27 cellular contexts compared by ENCODE assay signal in the genomic region with DNA sequence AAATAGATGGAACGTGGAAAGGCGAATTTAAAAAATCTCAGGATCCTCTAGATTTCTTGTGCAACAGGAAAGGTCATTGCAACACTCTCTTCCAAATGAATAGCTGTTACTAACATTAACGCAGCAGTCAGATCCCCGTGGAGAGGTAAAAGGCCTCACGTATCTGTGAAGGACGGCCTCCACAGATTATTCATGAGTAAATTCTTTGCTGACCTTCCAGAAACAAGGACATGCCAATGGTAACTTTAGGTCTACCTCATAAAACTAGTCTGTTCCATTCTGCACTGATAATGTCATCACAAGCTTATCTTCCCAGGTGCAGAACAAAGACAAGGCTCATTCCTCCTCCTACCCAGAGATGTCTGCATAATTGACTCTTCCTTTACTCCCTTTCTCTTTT. TPM values are rescaled to one million over a fixed set of nuclear protein-coding genes. Genes with fewer than 3 reads are reported as not detected.
DNase-seq lines count a peak whose midpoint lies in the region; ATAC-seq and TF ChIP-seq lines count a peak whose summit lies in the region.
"Had no signal": no experiment of that assay in that cellular context is flagged by ENCODE, and none has a peak within 500 bp of the region (broad histone marks: within the 10 kb centered on the region; RNA-seq: fewer than 3 reads in every experiment).

No MANE protein-coding gene starts in this region.

- no peak overlapping the region for H2AK5ac ChIP-seq in mesendoderm (ENCODE audit: low read length)

- H3K27ac ChIP-seq in A673 (ENCODE audit: low read depth, low read length, poor library complexity, severe bottlenecking) (no peak overlapping the region), mesendoderm (ENCODE audit: low read depth, low read length) (no peak overlapping the region)
- H3K27ac ChIP-seq: ascending aorta, BLaER1, esophagus squamous epithelium, gastroesophageal sphincter, parathyroid adenoma, spleen, tibial artery had no signal

- H4K8ac ChIP-seq in mesendoderm (ENCODE audit: low read depth, low read length), result no peak overlapping the region

- no TSS peak for BruUV-seq in A673 (replicated peaks; lab: Mats Ljungman, UMichigan)

- H3K18ac ChIP-seq in mesendoderm (ENCODE audit: low read length), result no peak overlapping the region

- POLR2A ChIA-PET in A673 (lab: Charles Lee; ENCODE audit: low non-redundant PET), result no interaction called here

- no peak overlapping the region for H3K23ac ChIP-seq in mesendoderm (ENCODE audit: low read length)

- DNase-seq in A673 (ENCODE audit: low spot score), result peak; percentile 33
- peak; percentile 37 for DNase-seq in NB4 (ENCODE audit: low read depth)
- DNase-seq in choroid plexus epithelial cell (ENCODE audit: low read depth), result peak; percentile 55
- DNase-seq in mesendoderm, result peak; percentile 58
- no peak for DNase-seq in DMS 273 (lab: John Stamatoyannopoulos, UW; ENCODE audit: unreplicated experiment)
- DNase-seq in NCI-H748 (lab: John Stamatoyannopoulos, UW; ENCODE audit: unreplicated experiment), result no peak
- no peak for DNase-seq in DMS79 treated with DMSO at 0.1 percent for 48 hours (lab: John Stamatoyannopoulos, UW)
- DNase-seq: ACHN; activated CD8-positive, alpha-beta T cell treated with anti-CD3 and anti-CD28 coated beads, Interleukin-2, amount 10 ng/mL, durations not matched to agents 7 days and 5 days; caudate nucleus; COR-L47; esophagus squamous epithelium; GDM1; Kasumi-1; NCI-H1048; NCI-H187 treated with DMSO at 0.1 percent for 48 hours; NCI-H82; nephron progenitor cell; RPMI8226; spleen; T-helper 1 cell; tibial artery had no signal

- intact Hi-C loops in A673 (cut with micrococcal nuclease; ENCODE audit: unreplicated experiment), result no loop called here

- ATAC-seq in GM21717 (IDR thresholded peaks at IDR 0.05; ENCODE audit: unreplicated experiment), result no peak
- ATAC-seq: activated CD8-positive, alpha-beta T cell treated with anti-CD3 and anti-CD28 coated beads, Interleukin-2, amount 10 ng/mL, durations not matched to agents 7 days and 5 days; gastroesophageal sphincter had no signal

- H3K79me1 ChIP-seq in mesendoderm (ENCODE audit: low read length), result no peaks in the 10 kb centered on the region

- H3K4ac ChIP-seq in mesendoderm (ENCODE audit: low read depth, low read length), result no peak overlapping the region

- H3K27me3 ChIP-seq in A673 (replicated peaks; ENCODE audit: insufficient read depth, low read depth, low read length, poor library complexity) (peaks cover 7% of the 10 kb centered on the region), mesendoderm (ENCODE audit: insufficient read depth, low read length, poor library complexity) (no peaks in the 10 kb centered on the region)
- H3K27me3 ChIP-seq: ascending aorta, gastroesophageal sphincter, tibial artery had no signal

- WGBS in mesendoderm (ENCODE audit: extremely low coverage, insufficient coverage, low lambda C conversion rate), result no CpG with 5 or more reads among the region's 6 CpGs

- no peak overlapping the region for H2BK5ac ChIP-seq in mesendoderm (ENCODE audit: low read length)

- no peak overlapping the region for H4K5ac ChIP-seq in mesendoderm (ENCODE audit: low read length)

- H2BK15ac ChIP-seq in mesendoderm (replicated peaks; ENCODE audit: low read depth), result no peak overlapping the region

- no peak overlapping the region for H3K4me2 ChIP-seq in mesendoderm (ENCODE audit: low read length)
- H3K4me2 ChIP-seq: BLaER1 had no signal

- H3K9ac ChIP-seq in mesendoderm (ENCODE audit: low read length), result no peak overlapping the region
- H3K9ac ChIP-seq: BLaER1, parathyroid adenoma had no signal

- no peaks in the 10 kb centered on the region for H3K36me3 ChIP-seq in A673 (ENCODE audit: insufficient read depth, low read length, poor library complexity, severe bottlenecking)
- H3K36me3 ChIP-seq in mesendoderm (ENCODE audit: control insufficient read depth, insufficient read depth, low read length), result no peaks in the 10 kb centered on the region
- H3K36me3 ChIP-seq: ascending aorta, BLaER1, esophagus squamous epithelium, gastroesophageal sphincter, spleen, tibial artery had no signal

- no peak for TF ChIP-seq POLR2A in NB4 (IDR thresholded peaks at IDR 0.05; ENCODE audit: extremely low read depth, insufficient read length)

- H3K79me2 ChIP-seq in mesendoderm (ENCODE audit: control insufficient read depth, insufficient read depth, low read length), result no peaks in the 10 kb centered on the region
- H3K79me2 ChIP-seq: parathyroid adenoma had no signal

- no peaks in the 10 kb centered on the region for H3K9me3 ChIP-seq in A673 (ENCODE audit: low read depth, low read length, poor library complexity, severe bottlenecking)
- H3K9me3 ChIP-seq: ascending aorta, BLaER1, esophagus squamous epithelium, gastroesophageal sphincter, spleen, tibial artery had no signal

- no peak overlapping the region for H2BK120ac ChIP-seq in mesendoderm (ENCODE audit: low read depth, low read length)

- CTCF ChIA-PET in A673 (lab: Charles Lee), result no interaction called here

- H3K4me3 ChIP-seq in A673 (ENCODE audit: low read depth, low read length, poor library complexity, severe bottlenecking) (no peak overlapping the region), NB4 (ENCODE audit: low read depth, low read length) (no peak overlapping the region), choroid plexus epithelial cell (ENCODE audit: low read depth, low read length) (no peak overlapping the region), mesendoderm (ENCODE audit: low read length) (no peak overlapping the region)
- H3K4me3 ChIP-seq: ascending aorta, BLaER1, esophagus squamous epithelium, gastroesophageal sphincter, spleen, tibial artery had no signal

- no peak for TF ChIP-seq CTCF in A673 (conservative IDR thresholded peaks at IDR 0.05; ENCODE audit: low read depth, low read length)
- TF ChIP-seq CTCF in NB4 (IDR thresholded peaks at IDR 0.05; ENCODE audit: low read depth, low read length), result no peak
- no peak for TF ChIP-seq CTCF in choroid plexus epithelial cell (conservative IDR thresholded peaks at IDR 0.05; ENCODE audit: low read depth, low read length)

- H3K4me1 ChIP-seq in A673 (ENCODE audit: insufficient read depth, low read length, poor library complexity, severe bottlenecking) (peaks cover 15% of the 10 kb centered on the region), mesendoderm (ENCODE audit: control insufficient read depth, low read depth, low read length) (no peaks in the 10 kb centered on the region)
- H3K4me1 ChIP-seq: ascending aorta, BLaER1, esophagus squamous epithelium, gastroesophageal sphincter, parathyroid adenoma, spleen, tibial artery had no signal

- no peak overlapping the region for H3K56ac ChIP-seq in mesendoderm (ENCODE audit: low read length)

RNA-seq across cellular contexts. Expression of a gene that starts 16.1 kb away (rescaled TPM):
- 0.04 and 0.31 TPM in 2 replicates for total RNA-seq in A673 (2021)
- 0.87 TPM for polyA plus RNA-seq in mesendoderm (2013, experiment 1 of 2)
- polyA plus RNA-seq in mesendoderm (2013, experiment 2 of 2), result 0.70 TPM
- total RNA-seq: activated CD8-positive, alpha-beta T cell treated with anti-CD3 and anti-CD28 coated beads, Interleukin-2, amount 10 ng/mL, durations not matched to agents 7 days and 5 days had no signal

Comparison
In these comparisons a context has a peak if more than half of its experiments do, and no peak if none do; other contexts are left out.
1. DNase-seq: peak in A673 (single experiment), NB4 (single experiment), choroid plexus epithelial cell (single experiment) and mesendoderm (single experiment); none in DMS 273 (single experiment), NCI-H748 (single experiment) and DMS79 treated with DMSO at 0.1 percent for 48 hours (single experiment).